Comparison of ENCODE assay signal across 8 cellular contexts in genomic region chr1:12153181-12153785, GRCh38. TPM values are rescaled to one million over a fixed set of nuclear protein-coding genes. Genes with fewer than 3 reads are reported as not detected.
DNase-seq lines count a peak whose midpoint lies in the region; ATAC-seq lines count a peak whose summit lies in the region.

No MANE protein-coding gene starts in this region.

- peak; percentile 64 for DNase-seq in NAMALWA (ENCODE audit: low spot score)
- no peak for DNase-seq in central memory CD8-positive, alpha-beta T cell (ENCODE audit: low spot score in 2 of 2)
- peak; percentile 62 for DNase-seq in myocyte (ENCODE audit: low read depth)
- no peak for DNase-seq in NCI-H2196 (lab: John Stamatoyannopoulos, UW; ENCODE audit: unreplicated experiment)
- no peak for DNase-seq in D341Med (ENCODE audit: low spot score)
- no peak for DNase-seq in NCI-H146 treated with DMSO at 0.1 percent for 48 hours (lab: John Stamatoyannopoulos, UW; ENCODE audit: unreplicated experiment)

- no peaks in the 10 kb centered on the region for H3K9me3 Mint-ChIP-seq in central memory CD8-positive, alpha-beta T cell

- no peaks in the 10 kb centered on the region for H3K27me3 Mint-ChIP-seq in central memory CD8-positive, alpha-beta T cell

- peaks cover 11% of the 10 kb centered on the region for H3K36me3 Mint-ChIP-seq in central memory CD8-positive, alpha-beta T cell (ENCODE audit: insufficient read depth)

- peak overlapping the region; percentile 23 for H3K4me3 Mint-ChIP-seq in central memory CD8-positive, alpha-beta T cell

- peaks cover 85% of the 10 kb centered on the region for H3K4me1 Mint-ChIP-seq in central memory CD8-positive, alpha-beta T cell

- peak; percentile 36 for ATAC-seq in GM18520 (IDR thresholded peaks at IDR 0.05; ENCODE audit: unreplicated experiment)
- no peak for ATAC-seq in central memory CD8-positive, alpha-beta T cell (replicated peaks; ENCODE audit: extremely low read depth, poor library complexity, severe bottlenecking)
- ATAC-seq in HG02981 (IDR thresholded peaks at IDR 0.05; ENCODE audit: unreplicated experiment), result no peak

- peak overlapping the region; percentile 95 for H3K27ac Mint-ChIP-seq in central memory CD8-positive, alpha-beta T cell (ENCODE audit: low read depth)

RNA-seq across cellular contexts. Expression of gene TNFRSF1B, which starts 13.5 kb away (rescaled TPM):
- total RNA-seq in myocyte, result 0.26 and 1.3 TPM in 2 replicates
- polyA plus RNA-seq in myocyte (2012), result not detected

Comparison
In these comparisons a context has a peak if more than half of its experiments do, and no peak if none do; other contexts are left out.
1. DNase-seq: peak in NAMALWA (single experiment) and myocyte (single experiment); none in central memory CD8-positive, alpha-beta T cell (0 of 2), NCI-H2196 (single experiment), D341Med (single experiment) and NCI-H146 treated with DMSO at 0.1 percent for 48 hours (single experiment).